Comparison of ENCODE assay signal across 31 cellular contexts in the genomic region with DNA sequence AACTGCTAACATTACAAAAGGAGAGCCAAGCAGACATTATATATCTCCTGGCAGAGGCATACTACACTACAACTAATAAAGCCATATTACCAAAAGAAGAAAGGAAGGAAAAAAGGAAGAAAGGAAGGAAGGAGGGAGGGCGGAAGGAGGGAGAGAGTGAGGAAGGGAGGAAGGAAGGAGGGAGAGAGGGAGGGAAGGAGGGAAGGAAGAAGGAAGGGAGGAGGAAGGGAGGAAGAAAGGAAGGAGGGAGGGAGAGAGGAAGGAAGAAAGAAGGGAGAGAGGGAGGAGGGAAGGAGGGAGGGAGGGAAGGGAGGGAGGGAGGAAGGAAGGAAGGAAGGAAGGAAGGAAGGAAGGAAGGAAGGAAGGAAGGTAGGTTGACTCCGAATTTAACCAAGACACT.
"Had no signal": no experiment of that assay in that cellular context is flagged by ENCODE, and none has a peak within 500 bp of the region (broad histone marks: within the 10 kb centered on the region; RNA-seq: fewer than 3 reads in every experiment).

No MANE protein-coding gene starts in this region.

- H3K27ac Mint-ChIP-seq: natural killer cell; nephron; neural progenitor cell; progenitor cell of endocrine pancreas; stimulated activated memory B cell treated with anti-CD40 and anti-IgM and Interleukin-4, amounts not matched to agents 10 μg/mL and 1 μg/mL and 100 μg/mL, for 72 hours; stimulated activated naive CD8-positive, alpha-beta T cell treated with anti-CD3 and anti-CD28 coated beads, Interleukin-15, amount 100 ng/mL, for 72 hours; type B pancreatic cell had no signal

- H3K27ac ChIP-seq: neural progenitor cell, ovary, parathyroid adenoma, psoas muscle, skin epidermis, spleen, suprapubic skin, testis, tibial artery, transverse colon, upper lobe of right lung, uterus had no signal

- H3K9ac ChIP-seq: neural progenitor cell, parathyroid adenoma had no signal

- H3K27me3 ChIP-seq: ovary, spleen, suprapubic skin, testis, tibial artery, transverse colon, upper lobe of right lung, uterus had no signal

- ATAC-seq: natural killer cell; psoas muscle; right cardiac atrium; sciatic nerve; stimulated activated memory B cell treated with anti-CD40 and anti-IgM and Interleukin-4, amounts not matched to agents 10 μg/mL and 1 μg/mL and 100 μg/mL, for 72 hours; stimulated activated naive CD8-positive, alpha-beta T cell treated with anti-CD3 and anti-CD28 coated beads, Interleukin-15, amount 100 ng/mL, for 72 hours; stimulated activated naive CD8-positive, alpha-beta T cell treated with anti-CD3 and anti-CD28 coated beads, Interleukin-15, Interleukin-2, amounts not matched to agents 100 U/mL and 50 U/mL, for 24 hours; upper lobe of right lung had no signal

- H3K36me3 ChIP-seq: neural progenitor cell, ovary, spleen, suprapubic skin, tibial artery, transverse colon, upper lobe of right lung, uterus had no signal

- H3K9me3 ChIP-seq: ovary, psoas muscle, spleen, suprapubic skin, testis, tibial artery, transverse colon, upper lobe of right lung, uterus had no signal

- H3K4me1 Mint-ChIP-seq: natural killer cell; nephron; neural progenitor cell; stimulated activated memory B cell treated with anti-CD40 and anti-IgM and Interleukin-4, amounts not matched to agents 10 μg/mL and 1 μg/mL and 100 μg/mL, for 72 hours; stimulated activated naive CD8-positive, alpha-beta T cell treated with anti-CD3 and anti-CD28 coated beads, Interleukin-15, amount 100 ng/mL, for 72 hours had no signal

- H3K4me1 ChIP-seq: neural progenitor cell, parathyroid adenoma, psoas muscle, spleen, suprapubic skin, testis, transverse colon, upper lobe of right lung, uterus had no signal

- H3K4me3 Mint-ChIP-seq: natural killer cell; nephron; neural progenitor cell; stimulated activated memory B cell treated with anti-CD40 and anti-IgM and Interleukin-4, amounts not matched to agents 10 μg/mL and 1 μg/mL and 100 μg/mL, for 72 hours; stimulated activated naive CD8-positive, alpha-beta T cell treated with anti-CD3 and anti-CD28 coated beads, Interleukin-15, amount 100 ng/mL, for 72 hours; type B pancreatic cell had no signal

- H3K4me2 ChIP-seq: neural progenitor cell, smooth muscle cell had no signal

- H3K36me3 Mint-ChIP-seq: natural killer cell; neural progenitor cell; stimulated activated memory B cell treated with anti-CD40 and anti-IgM and Interleukin-4, amounts not matched to agents 10 μg/mL and 1 μg/mL and 100 μg/mL, for 72 hours; type B pancreatic cell had no signal

- H2AFZ ChIP-seq: neural progenitor cell, parathyroid adenoma had no signal

- H3K27me3 Mint-ChIP-seq: progenitor cell of endocrine pancreas; stimulated activated memory B cell treated with anti-CD40 and anti-IgM and Interleukin-4, amounts not matched to agents 10 μg/mL and 1 μg/mL and 100 μg/mL, for 72 hours had no signal

- DNase-seq: natural killer cell; occipital lobe; ovary; posterior cingulate gyrus; psoas muscle; right cardiac atrium; spleen; stimulated activated CD4-positive, alpha-beta T cell treated with anti-CD3 and anti-CD28 coated beads, Interleukin-12 subunit alpha, Interleukin-12 subunit beta, amount 100 ng/mL, for 4 hours; stimulated activated CD4-positive, alpha-beta T cell treated with anti-CD3 and anti-CD28 coated beads, Interleukin-1b, Interleukin-23, amount 100 ng/mL, for 48 hours; stimulated activated CD4-positive, alpha-beta T cell treated with anti-CD3 and anti-CD28 coated beads, Interleukin-4, amount 100 ng/mL, for 1 hour; stimulated activated CD4-positive, alpha-beta T cell treated with anti-CD3 and anti-CD28 coated beads, Interleukin-4, amount 100 ng/mL, for 4 hours; stimulated activated CD8-positive, alpha-beta memory T cell treated with anti-CD3 and anti-CD28 coated beads, Interleukin-4, amount 100 ng/mL, for 48 hours; stimulated activated naive CD4-positive, alpha-beta T cell; stimulated activated naive CD8-positive, alpha-beta T cell treated with anti-CD3 and anti-CD28 coated beads, Interleukin-15, amount 100 ng/mL, for 72 hours; stimulated activated naive CD8-positive, alpha-beta T cell treated with anti-CD3 and anti-CD28 coated beads, Interleukin-15, Interleukin-2, amounts not matched to agents 100 U/mL and 50 U/mL, for 24 hours; substantia nigra; testis; tibial artery; transverse colon; upper lobe of right lung; uterus had no signal

- H3K9me3 Mint-ChIP-seq: stimulated activated naive CD8-positive, alpha-beta T cell treated with anti-CD3 and anti-CD28 coated beads, Interleukin-15, amount 100 ng/mL, for 72 hours; type B pancreatic cell had no signal

- H3K4me3 ChIP-seq: neural progenitor cell, ovary, psoas muscle, skin epidermis, smooth muscle cell, spleen, suprapubic skin, testis, tibial artery, transverse colon, upper lobe of right lung, uterus had no signal
